Comparison of ENCODE assay signal across 1 cellular context in genomic region chr5:177519463-177520235, GRCh38.
TF ChIP-seq lines count a peak whose summit lies in the region.

No MANE protein-coding gene starts in this region.

TF ChIP-seq in H1, 55 proteins besides CTCF, POLR2A, EP300 and RAD21:
- TF ChIP-seq CBX5 (IDR thresholded peaks at IDR 0.05; ENCODE audit: low read depth, low read length) (no peak), SP4 (IDR thresholded peaks at IDR 0.05; ENCODE audit: low read length) (no peak), EGR1 (IDR thresholded peaks at IDR 0.05; ENCODE audit: borderline replicate concordance, low read depth, low read length) (no peak), RBBP5 (IDR thresholded peaks at IDR 0.05; ENCODE audit: borderline replicate concordance, low read depth, low read length) (no peak), SIN3A (conservative IDR thresholded peaks at IDR 0.05 in 1 of 2, IDR thresholded peaks at IDR 0.05 in 1 of 2; ENCODE audit: low read depth in 1 of 2, low read length in 2 of 2) (no peak), HDAC6 (IDR thresholded peaks at IDR 0.05; ENCODE audit: low read depth, low read length) (no peak), POU5F1 (IDR thresholded peaks at IDR 0.05; ENCODE audit: low read depth, low read length) (no peak), YY1 (IDR thresholded peaks at IDR 0.05; ENCODE audit: low read depth, low read length) (no peak), FOSL1 (IDR thresholded peaks at IDR 0.05; ENCODE audit: insufficient read depth, low read depth, low read length) (no peak), KDM5A (IDR thresholded peaks at IDR 0.05; ENCODE audit: low read length) (no peak), SAP30 (IDR thresholded peaks at IDR 0.05; ENCODE audit: insufficient read depth, insufficient replicate concordance, low read length) (no peak), BRCA1 (IDR thresholded peaks at IDR 0.05; ENCODE audit: low read depth, low read length) (no peak), CTBP2 (IDR thresholded peaks at IDR 0.05; ENCODE audit: borderline replicate concordance, insufficient read depth, insufficient read length, low read length) (no peak), SP1 (IDR thresholded peaks at IDR 0.05; ENCODE audit: low read depth, low read length) (no peak), CHD1 (IDR thresholded peaks at IDR 0.05; ENCODE audit: low read depth, low read length) (no peak), CREB1 (IDR thresholded peaks at IDR 0.05) (no peak), JUND (IDR thresholded peaks at IDR 0.05; ENCODE audit: low read length) (no peak), NRF1 (IDR thresholded peaks at IDR 0.05; ENCODE audit: low read depth, low read length) (no peak)
